Comparison of ENCODE assay signal across 1 cellular context in genomic region chr21:45299026-45299863, GRCh38.
A peak's percentile ranks its signal among the peaks of the same experiment; 100 is the strongest.
TF ChIP-seq lines count a peak whose summit lies in the region.

No MANE protein-coding gene starts in this region.

TF ChIP-seq in K562, 482 proteins besides CTCF, POLR2A, EP300 and RAD21 (continued from another document and continues in another):
- no peak for TF ChIP-seq ZBTB34 (CRISPR knock-in tag; IDR thresholded peaks at IDR 0.05)
- no peak for TF ChIP-seq BRF1 (IDR thresholded peaks at IDR 0.05; ENCODE audit: borderline replicate concordance, extremely low read depth, insufficient read length)
- TF ChIP-seq STAT5A (IDR thresholded peaks at IDR 0.05; ENCODE audit: borderline replicate concordance, low read length), result no peak
- TF ChIP-seq PBX2 (CRISPR knock-in tag; IDR thresholded peaks at IDR 0.05; ENCODE audit: low read depth), result no peak
- peak; percentile 66 for TF ChIP-seq PBX2 (tag; conservative IDR thresholded peaks at IDR 0.05; ENCODE audit: low read depth)
- TF ChIP-seq HDGF (IDR thresholded peaks at IDR 0.05), result no peak
- no peak for TF ChIP-seq ZBTB40 (IDR thresholded peaks at IDR 0.05)
- no peak for TF ChIP-seq ZBTB40 (CRISPR knock-in tag; IDR thresholded peaks at IDR 0.05)
- TF ChIP-seq C11orf30 (IDR thresholded peaks at IDR 0.05; ENCODE audit: low read depth), result no peak
- no peak for TF ChIP-seq AFF4 (CRISPR knock-in tag; IDR thresholded peaks at IDR 0.05)
- peak; percentile 98 to 99 for TF ChIP-seq UBTF (IDR thresholded peaks at IDR 0.05; ENCODE audit: borderline replicate concordance in 1 of 2, low read depth in 2 of 2, low read length in 2 of 2)
- TF ChIP-seq USF2 (CRISPR knock-in tag; IDR thresholded peaks at IDR 0.05), result no peak
- no peak for TF ChIP-seq PML (IDR thresholded peaks at IDR 0.05; ENCODE audit: low read length)
- no peak for TF ChIP-seq MTA1 (IDR thresholded peaks at IDR 0.05; ENCODE audit: borderline replicate concordance)
- no peak for TF ChIP-seq CEBPG (CRISPR knock-in tag; IDR thresholded peaks at IDR 0.05)
- TF ChIP-seq CEBPG (tag; conservative IDR thresholded peaks at IDR 0.05 in 1 of 2, IDR thresholded peaks at IDR 0.05 in 1 of 2), result no peak
- no peak for TF ChIP-seq GTF2F1 (IDR thresholded peaks at IDR 0.05; ENCODE audit: low read depth, low read length)
- peak; percentile 68 for TF ChIP-seq PKNOX1 (IDR thresholded peaks at IDR 0.05)
- TF ChIP-seq NR2C2 (CRISPR knock-in tag; IDR thresholded peaks at IDR 0.05), result no peak
- no peak for TF ChIP-seq NR2C2 (tag; IDR thresholded peaks at IDR 0.05)
- no peak for TF ChIP-seq ZNF124 (CRISPR knock-in tag; IDR thresholded peaks at IDR 0.05)
- TF ChIP-seq ZNF239 (CRISPR knock-in tag; IDR thresholded peaks at IDR 0.05), result no peak
